1 cellular context compared by ENCODE assay signal in genomic region chr11:62677709-62678108, GRCh38.
TF ChIP-seq lines count a peak whose summit lies in the region.

No MANE protein-coding gene starts in this region.

TF ChIP-seq in K562, 482 proteins besides CTCF, POLR2A, EP300 and RAD21:
- no peak for TF ChIP-seq ZNF134 (CRISPR knock-in tag; conservative IDR thresholded peaks at IDR 0.05)
- no peak for TF ChIP-seq PPARD (CRISPR knock-in tag; IDR thresholded peaks at IDR 0.05)
- no peak for TF ChIP-seq RAD51 (IDR thresholded peaks at IDR 0.05; ENCODE audit: borderline replicate concordance, low read depth)
- no peak for TF ChIP-seq CREB3 (tag; conservative IDR thresholded peaks at IDR 0.05; ENCODE audit: low read depth)
- no peak for TF ChIP-seq UBTF (IDR thresholded peaks at IDR 0.05; ENCODE audit: borderline replicate concordance in 1 of 2, low read depth in 2 of 2, low read length in 2 of 2)
- TF ChIP-seq NFATC3 (IDR thresholded peaks at IDR 0.05) = no peak
- TF ChIP-seq MLLT1 (IDR thresholded peaks at IDR 0.05) = no peak
- no peak for TF ChIP-seq ZNF511 (CRISPR knock-in tag; IDR thresholded peaks at IDR 0.05)
- no peak for TF ChIP-seq SLC30A9 (CRISPR knock-in tag; IDR thresholded peaks at IDR 0.05)
- TF ChIP-seq ZNF449 (CRISPR knock-in tag; IDR thresholded peaks at IDR 0.05) = no peak
- TF ChIP-seq ZNF57 (CRISPR knock-in tag; IDR thresholded peaks at IDR 0.05) = no peak
- TF ChIP-seq BRD9 (IDR thresholded peaks at IDR 0.05; ENCODE audit: low read depth, partially characterized antibody) = no peak
- TF ChIP-seq EWSR1 (IDR thresholded peaks at IDR 0.05; ENCODE audit: borderline replicate concordance, low read depth, partially characterized antibody) = no peak
- no peak for TF ChIP-seq ZNF766 (CRISPR knock-in tag; conservative IDR thresholded peaks at IDR 0.05)
- no peak for TF ChIP-seq RBM17 (IDR thresholded peaks at IDR 0.05; ENCODE audit: borderline replicate concordance, low read depth, low read length)
- no peak for TF ChIP-seq ZNF280A (IDR thresholded peaks at IDR 0.05; ENCODE audit: low read depth, partially characterized antibody)
- no peak for TF ChIP-seq PRMT5 (CRISPR knock-in tag; IDR thresholded peaks at IDR 0.05)
- no peak for TF ChIP-seq HMG20A (CRISPR knock-in tag; conservative IDR thresholded peaks at IDR 0.05)
- no peak for TF ChIP-seq BDP1 (IDR thresholded peaks at IDR 0.05; ENCODE audit: insufficient read depth, insufficient read length)
- no peak for TF ChIP-seq ATF3 (IDR thresholded peaks at IDR 0.05)
- TF ChIP-seq ATF3 (CRISPR knock-in tag; conservative IDR thresholded peaks at IDR 0.05) = no peak
